Comparison of ENCODE assay signal across 8 cellular contexts in the genomic region with DNA sequence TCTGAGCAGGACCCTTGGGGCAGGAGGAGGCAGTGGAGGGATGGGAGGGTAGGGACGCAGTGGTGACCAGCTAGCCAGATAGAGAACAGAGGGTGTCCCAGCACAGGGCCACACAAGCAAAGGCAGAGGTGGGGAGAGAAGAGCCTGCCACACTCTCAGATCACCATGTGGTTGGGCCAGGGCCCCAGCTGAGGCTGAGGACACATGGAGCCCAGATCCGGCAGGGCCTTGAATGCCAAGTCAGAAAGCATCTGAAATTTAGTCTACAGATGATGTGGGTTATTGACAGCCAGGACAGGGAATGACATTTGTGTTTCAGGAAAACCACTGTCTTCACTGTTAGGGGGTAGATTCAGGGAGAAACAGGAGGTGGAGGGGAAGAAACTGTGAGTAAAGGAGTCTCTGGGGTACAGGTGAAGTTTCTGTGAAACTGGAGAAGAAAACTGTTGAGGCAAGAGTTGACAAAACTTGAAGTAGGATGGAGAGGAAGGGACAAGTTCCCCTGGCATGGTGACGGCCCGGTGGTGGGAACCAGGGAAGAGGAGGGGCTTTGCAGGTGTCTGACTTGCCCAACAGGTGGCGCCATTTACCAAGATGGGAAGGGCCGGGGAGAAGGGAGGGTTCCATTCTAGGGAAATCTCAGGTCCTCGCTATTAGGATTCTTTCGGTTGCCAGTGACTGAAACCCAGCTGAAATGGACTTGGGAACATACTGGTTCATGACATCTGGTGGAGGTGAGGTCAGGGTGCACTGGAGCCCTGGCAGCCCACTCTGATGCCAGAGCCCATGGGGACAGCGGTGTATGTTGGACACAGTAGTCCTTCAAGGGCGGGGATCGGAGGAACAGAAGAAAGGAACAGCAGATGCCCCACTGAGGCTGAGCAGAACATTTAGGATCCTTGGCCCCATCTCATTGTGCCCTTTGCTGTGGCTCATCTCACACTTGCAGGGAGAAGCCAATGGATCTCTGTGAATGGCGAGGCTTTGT.
A peak's percentile ranks its signal among the peaks of the same experiment; 100 is the strongest.
DNase-seq lines count a peak whose midpoint lies in the region; ATAC-seq and TF ChIP-seq lines count a peak whose summit lies in the region.

No MANE protein-coding gene starts in this region.

- DNase-seq in A673 (ENCODE audit: low spot score), result peak; percentile 68
- DNase-seq in HL-60 (ENCODE audit: low read depth in 1 of 2, low spot score in 1 of 2), result peak; percentile 18 to 45
- DNase-seq in RWPE1 (ENCODE audit: low spot score), result peak; percentile 87
- peak in 3 of 4 donors; percentile 26 to 34 (median 34) for DNase-seq in body of pancreas
- peak; percentile 48 for DNase-seq in kidney tubule cell (ENCODE audit: low spot score)
- DNase-seq in stimulated activated CD8-positive, alpha-beta memory T cell treated with anti-CD3 and anti-CD28 coated beads, Interleukin-2, amount 100 ng/mL, for 48 hours (ENCODE audit: low read depth in 2 of 2), result peak; percentile 37 to 46
- DNase-seq in cerebellum (ENCODE audit: low spot score), result no peak

- no peak overlapping the region for H3K27ac ChIP-seq in A673 (ENCODE audit: low read depth, low read length, poor library complexity, severe bottlenecking)
- no peak overlapping the region for H3K27ac ChIP-seq in HL-60 (replicated peaks)
- no peak overlapping the region for H3K27ac ChIP-seq in RWPE1
- H3K27ac ChIP-seq in body of pancreas, result no peak overlapping the region

- ATAC-seq in body of pancreas, result peak; percentile 30

- intact Hi-C loops in A673 (cut with micrococcal nuclease; ENCODE audit: unreplicated experiment) (loop anchor here (1.0 kb wide), 1 partner anchor 27 kb away; no protein-coding TSS in a partner anchor), body of pancreas (cut with DNase I) (no loop called here)

- TF ChIP-seq CTCF in A673 (conservative IDR thresholded peaks at IDR 0.05; ENCODE audit: low read depth, low read length) (peak; percentile 78), GM12872 (IDR thresholded peaks at IDR 0.05; ENCODE audit: insufficient read depth, low read depth, low read length) (peak; percentile 75), HL-60 (IDR thresholded peaks at IDR 0.05; ENCODE audit: insufficient read depth, low read length) (peak; percentile 7), RWPE1 (conservative IDR thresholded peaks at IDR 0.05; ENCODE audit: low read depth) (peak; percentile 86), body of pancreas (IDR thresholded peaks at IDR 0.05) (peak in 6 of 7 experiments; percentile 21 to 42 (median 38))

- POLR2A ChIA-PET in A673 (lab: Charles Lee; ENCODE audit: low non-redundant PET) (no interaction called here), RWPE1 (lab: Yijun Ruan, JAX; ENCODE audit: low non-redundant PET) (no interaction called here)

- no TSS peak for BruUV-seq in A673 (replicated peaks; lab: Mats Ljungman, UMichigan)

- TF ChIP-seq POLR2A in body of pancreas (IDR thresholded peaks at IDR 0.05), result no peak

- H3K9me3 ChIP-seq in A673 (ENCODE audit: low read depth, low read length, poor library complexity, severe bottlenecking) (no peaks in the 10 kb centered on the region), body of pancreas (no peaks in the 10 kb centered on the region)

- no peaks in the 10 kb centered on the region for H3K36me3 ChIP-seq in A673 (ENCODE audit: insufficient read depth, low read length, poor library complexity, severe bottlenecking)
- no peaks in the 10 kb centered on the region for H3K36me3 ChIP-seq in body of pancreas (replicated peaks in 1 of 2; ENCODE audit: insufficient read depth in 1 of 2, low read depth in 2 of 2)

- H3K4me3 ChIP-seq in A673 (ENCODE audit: low read depth, low read length, poor library complexity, severe bottlenecking) (no peak overlapping the region), HL-60 (replicated peaks; ENCODE audit: insufficient read depth, low read length) (no peak overlapping the region), body of pancreas (no peak overlapping the region)

- 49 to 60% methylated on average over 12 of the region's 12 CpGs for WGBS in body of pancreas, 2 donors

- H3K27me3 ChIP-seq in A673 (replicated peaks; ENCODE audit: insufficient read depth, low read depth, low read length, poor library complexity) (no peaks in the 10 kb centered on the region), HL-60 (ENCODE audit: insufficient read depth, poor library complexity, severe bottlenecking) (peaks cover under 1% of the 10 kb centered on the region), body of pancreas (no peaks in the 10 kb centered on the region)

- CTCF ChIA-PET in A673 (lab: Charles Lee), result interaction anchor here (0.8 kb wide), 1 partner anchor 29 kb away, joined by 3 read pairs; no protein-coding TSS in a partner anchor
- CTCF ChIA-PET in RWPE1 (lab: Yijun Ruan, JAX), result interaction anchor here (0.5 to 1.5 kb wide), 8 partner anchors 11 to 691 kb away, joined by 3 to 8 read pairs (median 4); no protein-coding TSS in a partner anchor

- H3K4me1 ChIP-seq in A673 (ENCODE audit: insufficient read depth, low read length, poor library complexity, severe bottlenecking) (no peaks in the 10 kb centered on the region), body of pancreas (no peaks in the 10 kb centered on the region)

Comparison
In these comparisons a context has a peak if more than half of its experiments do, and no peak if none do; other contexts are left out.
1. CTCF ChIP-seq: peak in every context shown above with its lines; median percentile 86 in RWPE1; 78 in A673; 75 in GM12872; 38 in body of pancreas; 7 in HL-60.